31 cellular contexts compared by ENCODE assay signal in genomic region chrX:105307762-105308161, GRCh38.
DNase-seq lines count a peak whose midpoint lies in the region; TF ChIP-seq lines count a peak whose summit lies in the region.
"Had no signal": no experiment of that assay in that cellular context is flagged by ENCODE, and none has a peak within 500 bp of the region (broad histone marks: within the 10 kb centered on the region; RNA-seq: fewer than 3 reads in every experiment).

No MANE protein-coding gene starts in this region.

- no peaks in the 10 kb centered on the region for H3K4me1 Mint-ChIP-seq in activated CD4-positive, alpha-beta memory T cell treated with anti-CD3 and anti-CD28 coated beads, Interleukin-2, amount 10 ng/mL, durations not matched to agents 7 days and 5 days
- H3K4me1 Mint-ChIP-seq: B cell; brain; CD4-positive, alpha-beta memory T cell; immature natural killer cell; neural progenitor cell; T-helper 17 cell had no signal

- no peak overlapping the region for H3K23ac ChIP-seq in trophoblast cell (ENCODE audit: low read length)

- peaks cover 1% of the 10 kb centered on the region for H4K20me1 ChIP-seq in fibroblast of lung (ENCODE audit: control insufficient read depth, extremely low read depth, insufficient read depth, low read length)

- no peak overlapping the region for H3K4ac ChIP-seq in trophoblast cell (ENCODE audit: low read depth, low read length)

- CTCF ChIA-PET in activated CD4-positive, alpha-beta memory T cell treated with anti-CD3 and anti-CD28 coated beads, Interleukin-2, amount 10 ng/mL, durations not matched to agents 7 days and 5 days (lab: Charles Lee): no interaction called here

- H3K4me2 ChIP-seq in fibroblast of lung (ENCODE audit: extremely low read depth, insufficient read depth, low read length) (no peak overlapping the region), trophoblast cell (ENCODE audit: low read length) (no peak overlapping the region)
- H3K4me2 ChIP-seq: neural progenitor cell had no signal

- H3K18ac ChIP-seq in trophoblast cell (ENCODE audit: low read length): no peak overlapping the region

- H4K91ac ChIP-seq in trophoblast cell (ENCODE audit: low read depth, low read length): no peak overlapping the region

- no peak overlapping the region for H3K14ac ChIP-seq in trophoblast cell (ENCODE audit: low read length)

- no peak overlapping the region for H2BK12ac ChIP-seq in trophoblast cell (ENCODE audit: low read length)

- H3K4me1 ChIP-seq in fibroblast of lung (ENCODE audit: control insufficient read depth, extremely low read depth, insufficient read depth, low read length): no peaks in the 10 kb centered on the region
- no peaks in the 10 kb centered on the region for H3K4me1 ChIP-seq in trophoblast cell (ENCODE audit: control insufficient read depth in 1 of 2, insufficient read depth in 2 of 2, low read length in 2 of 2)
- H3K4me1 ChIP-seq: left lung, neural progenitor cell, pancreas, testis had no signal

- no peaks in the 10 kb centered on the region for H3K79me1 ChIP-seq in trophoblast cell (ENCODE audit: low read length)

- POLR2A ChIA-PET in activated CD4-positive, alpha-beta memory T cell treated with anti-CD3 and anti-CD28 coated beads, Interleukin-2, amount 10 ng/mL, durations not matched to agents 7 days and 5 days (lab: Charles Lee): no interaction called here

- H3K79me2 ChIP-seq in fibroblast of lung (ENCODE audit: control insufficient read depth, insufficient read depth, low read length): no peaks in the 10 kb centered on the region
- no peaks in the 10 kb centered on the region for H3K79me2 ChIP-seq in trophoblast cell (ENCODE audit: control insufficient read depth, insufficient read depth, low read length, poor library complexity)

- no peak overlapping the region for H2BK5ac ChIP-seq in trophoblast cell (ENCODE audit: low read depth, low read length, poor library complexity)

- H4K12ac ChIP-seq in trophoblast cell (ENCODE audit: low read depth, low read length): no peak overlapping the region

- no peak overlapping the region for H3K9ac ChIP-seq in fibroblast of lung (ENCODE audit: insufficient read depth, low read length)
- H3K9ac ChIP-seq in trophoblast cell (ENCODE audit: low read length): no peak overlapping the region
- H3K9ac ChIP-seq: neural progenitor cell had no signal

- DNase-seq in HCEC 1CT (peak; percentile 70), amniotic epithelial cell (ENCODE audit: low read depth) (peak; percentile 37), fibroblast of lung (ENCODE audit: low read depth in 2 of 2) (peak; percentile 34 to 39), trophoblast cell (peak; percentile 37 to 62), DMS79 treated with DMSO at 0.1 percent for 48 hours (lab: John Stamatoyannopoulos, UW) (no peak), DMS79 (lab: John Stamatoyannopoulos, UW) (no peak)
- DNase-seq in activated CD4-positive, alpha-beta memory T cell treated with anti-CD3 and anti-CD28 coated beads, Interleukin-2, amount 10 ng/mL, durations not matched to agents 7 days and 5 days: no peak
- DNase-seq: ACHN; activated CD4-positive, alpha-beta T cell treated with anti-CD3 and anti-CD28 coated beads, Interleukin-2, amount 50 U/mL, for 1 hour; activated CD4-positive, CD25-positive, alpha-beta regulatory T cell; activated gamma-delta T cell; activated T-cell treated with anti-CD3 and anti-CD28 coated beads, Interleukin-2, amount 50 U/mL, for 4 hours; CD4-positive, alpha-beta memory T cell; H7; immature natural killer cell; left lung; mesendoderm; NCI-H1436; NCI-H2081 treated with DMSO at 0.1 percent for 48 hours; NCI-H2227 treated with DMSO at 0.1 percent for 48 hours; NCI-H526 treated with DMSO at 0.1 percent for 48 hours; pancreas; retina; Right ventricle myocardium superior; small intestine; T-helper 17 cell; testis had no signal

- H3K9me3 Mint-ChIP-seq in activated CD4-positive, alpha-beta memory T cell treated with anti-CD3 and anti-CD28 coated beads, Interleukin-2, amount 10 ng/mL, durations not matched to agents 7 days and 5 days: no peaks in the 10 kb centered on the region
- H3K9me3 Mint-ChIP-seq: neural progenitor cell; stimulated activated naive CD8-positive, alpha-beta T cell treated with anti-CD3 and anti-CD28 coated beads, Interleukin-15, Interleukin-2, amounts not matched to agents 100 ng/mL and 50 ng/mL, for 24 hours had no signal

- H2BK120ac ChIP-seq in trophoblast cell (ENCODE audit: insufficient read depth, low read length, poor library complexity): no peak overlapping the region

- no peak overlapping the region for H3K27ac Mint-ChIP-seq in activated CD4-positive, alpha-beta memory T cell treated with anti-CD3 and anti-CD28 coated beads, Interleukin-2, amount 10 ng/mL, durations not matched to agents 7 days and 5 days
- H3K27ac Mint-ChIP-seq: B cell; brain; CD4-positive, alpha-beta memory T cell; immature natural killer cell; neural progenitor cell; stimulated activated naive CD8-positive, alpha-beta T cell treated with anti-CD3 and anti-CD28 coated beads, Interleukin-15, Interleukin-2, amounts not matched to agents 100 ng/mL and 50 ng/mL, for 24 hours; T-helper 17 cell had no signal

- H3K9me3 ChIP-seq in fibroblast of lung (ENCODE audit: control insufficient read depth, insufficient read depth, low read depth, low read length) (no peaks in the 10 kb centered on the region), trophoblast cell (ENCODE audit: insufficient read depth, low read depth, low read length) (no peaks in the 10 kb centered on the region)
- H3K9me3 ChIP-seq: left lung, pancreas, testis had no signal

- no peak overlapping the region for H3K27ac ChIP-seq in fibroblast of lung (ENCODE audit: insufficient read depth, low read length)
- no peak overlapping the region for H3K27ac ChIP-seq in trophoblast cell (ENCODE audit: low read depth, low read length)
- H3K27ac ChIP-seq: left lung, neural progenitor cell, pancreas, testis had no signal

- H3K36me3 ChIP-seq in fibroblast of lung (ENCODE audit: control insufficient read depth, insufficient read depth, low read length): no peaks in the 10 kb centered on the region
- H3K36me3 ChIP-seq in trophoblast cell (ENCODE audit: control insufficient read depth in 1 of 2, insufficient read depth in 2 of 2, low read length in 2 of 2): no peaks in the 10 kb centered on the region
- H3K36me3 ChIP-seq: left lung, neural progenitor cell, pancreas had no signal

- no peaks in the 10 kb centered on the region for H3K27me3 ChIP-seq in fibroblast of lung (ENCODE audit: control insufficient read depth, insufficient read depth, low read length)
- H3K27me3 ChIP-seq in trophoblast cell (ENCODE audit: insufficient read depth, low read length): no peaks in the 10 kb centered on the region
- H3K27me3 ChIP-seq: neural progenitor cell, testis had no signal

- no peak overlapping the region for H2AK5ac ChIP-seq in trophoblast cell (ENCODE audit: low read length)

- no CpG with 5 or more reads among the region's 1 CpG for WGBS in trophoblast cell (ENCODE audit: extremely low coverage, insufficient coverage, insufficient read length)

- no peak for TF ChIP-seq CTCF in fibroblast of lung (conservative IDR thresholded peaks at IDR 0.05 in 1 of 2, IDR thresholded peaks at IDR 0.05 in 1 of 2; ENCODE audit: low read depth in 1 of 2, low read length in 2 of 2)

- no peaks in the 10 kb centered on the region for H3K36me3 Mint-ChIP-seq in activated CD4-positive, alpha-beta memory T cell treated with anti-CD3 and anti-CD28 coated beads, Interleukin-2, amount 10 ng/mL, durations not matched to agents 7 days and 5 days (ENCODE audit: low read depth)
- H3K36me3 Mint-ChIP-seq: brain; CD4-positive, alpha-beta memory T cell; immature natural killer cell; neural progenitor cell had no signal

- H3K4me3 ChIP-seq in fibroblast of lung (replicated peaks in 1 of 4; ENCODE audit: control extremely low read depth in 1 of 4, insufficient read depth in 1 of 4, low read depth in 3 of 4, low read length in 4 of 4) (no peak overlapping the region), trophoblast cell (ENCODE audit: low read depth, low read length) (no peak overlapping the region)
- H3K4me3 ChIP-seq: left lung, neural progenitor cell, pancreas, testis had no signal

- no peak overlapping the region for H4K8ac ChIP-seq in trophoblast cell (ENCODE audit: low read depth, low read length)

- H3K4me3 Mint-ChIP-seq in activated CD4-positive, alpha-beta memory T cell treated with anti-CD3 and anti-CD28 coated beads, Interleukin-2, amount 10 ng/mL, durations not matched to agents 7 days and 5 days: no peak overlapping the region
- H3K4me3 Mint-ChIP-seq: activated T-cell treated with anti-CD3 and anti-CD28 coated beads, Interleukin-2, amount 50 U/mL, for 4 hours; B cell; brain; CD4-positive, alpha-beta memory T cell; immature natural killer cell; neural progenitor cell; stimulated activated naive CD8-positive, alpha-beta T cell treated with anti-CD3 and anti-CD28 coated beads, Interleukin-15, Interleukin-2, amounts not matched to agents 100 ng/mL and 50 ng/mL, for 24 hours; T-helper 17 cell had no signal

- H2AFZ ChIP-seq in fibroblast of lung (ENCODE audit: low read length) (no peak overlapping the region), trophoblast cell (ENCODE audit: insufficient read depth, low read length, poor library complexity) (no peak overlapping the region)
- H2AFZ ChIP-seq: neural progenitor cell had no signal

- H3K27me3 Mint-ChIP-seq in activated CD4-positive, alpha-beta memory T cell treated with anti-CD3 and anti-CD28 coated beads, Interleukin-2, amount 10 ng/mL, durations not matched to agents 7 days and 5 days: no peaks in the 10 kb centered on the region
- H3K27me3 Mint-ChIP-seq: B cell; brain; CD4-positive, alpha-beta memory T cell; stimulated activated naive CD8-positive, alpha-beta T cell treated with anti-CD3 and anti-CD28 coated beads, Interleukin-15, Interleukin-2, amounts not matched to agents 100 ng/mL and 50 ng/mL, for 24 hours; T-helper 17 cell had no signal

Comparison
In these comparisons a context has a peak if more than half of its experiments do, and no peak if none do; other contexts are left out.
1. DNase-seq: peak in HCEC 1CT (single experiment), amniotic epithelial cell (single experiment), fibroblast of lung (2 of 2) and trophoblast cell (2 of 2); none in activated CD4-positive, alpha-beta memory T cell treated with anti-CD3 and anti-CD28 coated beads, Interleukin-2, amount 10 ng/mL, durations not matched to agents 7 days and 5 days (single experiment), DMS79 treated with DMSO at 0.1 percent for 48 hours (single experiment) and DMS79 (single experiment).